Comparison of ENCODE assay signal across 1 cellular context in the genomic region with DNA sequence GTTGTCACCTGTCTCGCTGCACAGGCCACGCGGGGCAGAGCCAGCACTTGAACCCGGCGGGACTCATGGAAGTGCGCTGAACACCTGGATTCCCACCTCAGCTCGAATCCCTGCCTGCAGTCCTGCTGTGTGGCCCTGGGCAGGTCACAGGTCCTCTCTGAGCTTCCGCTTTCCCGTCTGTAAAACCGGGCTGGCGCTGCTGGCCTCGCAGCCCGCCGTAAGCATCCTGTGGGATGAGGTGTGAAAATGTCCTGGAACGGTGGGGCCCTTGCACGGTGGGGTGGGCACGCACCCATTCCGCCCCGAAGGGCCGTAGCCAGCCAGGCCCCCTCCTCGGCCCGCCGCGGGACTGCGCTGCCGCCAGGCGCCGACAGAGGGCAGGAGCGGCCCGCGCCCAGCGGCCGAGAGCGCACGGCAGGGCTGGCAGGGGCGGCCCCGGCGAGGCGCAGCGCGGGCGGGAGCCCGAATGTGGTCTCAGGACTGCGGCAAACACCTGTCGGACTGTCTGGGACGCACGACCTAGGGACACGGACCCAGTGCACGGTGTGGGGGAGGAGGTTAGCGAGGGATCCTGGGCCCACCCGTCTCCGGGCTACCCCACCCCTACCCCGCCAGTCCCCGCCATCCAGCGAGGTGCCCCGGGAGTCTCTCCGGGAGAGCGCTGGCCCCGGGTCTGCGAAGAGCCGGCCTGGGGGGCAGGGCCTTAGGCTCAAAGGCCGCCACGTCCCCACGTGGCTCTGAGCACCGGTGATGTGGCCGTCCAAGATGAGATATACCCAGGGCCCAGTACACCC.
TF ChIP-seq lines count a peak whose summit lies in the region.

No MANE protein-coding gene starts in this region.

TF ChIP-seq in H1, 55 proteins besides CTCF, POLR2A, EP300 and RAD21:
- peak; percentile 48; the same call in 1 of the 2 replicates for TF ChIP-seq SUZ12 (IDR thresholded peaks at IDR 0.05; ENCODE audit: low read length)
- TF ChIP-seq POU5F1 (IDR thresholded peaks at IDR 0.05; ENCODE audit: low read depth, low read length) = no peak
- TF ChIP-seq GABPA (IDR thresholded peaks at IDR 0.05; ENCODE audit: borderline replicate concordance, insufficient read depth, low read length) = peak; percentile 40; the same call in 1 of the 2 replicates
- TF ChIP-seq, protein P1, sequence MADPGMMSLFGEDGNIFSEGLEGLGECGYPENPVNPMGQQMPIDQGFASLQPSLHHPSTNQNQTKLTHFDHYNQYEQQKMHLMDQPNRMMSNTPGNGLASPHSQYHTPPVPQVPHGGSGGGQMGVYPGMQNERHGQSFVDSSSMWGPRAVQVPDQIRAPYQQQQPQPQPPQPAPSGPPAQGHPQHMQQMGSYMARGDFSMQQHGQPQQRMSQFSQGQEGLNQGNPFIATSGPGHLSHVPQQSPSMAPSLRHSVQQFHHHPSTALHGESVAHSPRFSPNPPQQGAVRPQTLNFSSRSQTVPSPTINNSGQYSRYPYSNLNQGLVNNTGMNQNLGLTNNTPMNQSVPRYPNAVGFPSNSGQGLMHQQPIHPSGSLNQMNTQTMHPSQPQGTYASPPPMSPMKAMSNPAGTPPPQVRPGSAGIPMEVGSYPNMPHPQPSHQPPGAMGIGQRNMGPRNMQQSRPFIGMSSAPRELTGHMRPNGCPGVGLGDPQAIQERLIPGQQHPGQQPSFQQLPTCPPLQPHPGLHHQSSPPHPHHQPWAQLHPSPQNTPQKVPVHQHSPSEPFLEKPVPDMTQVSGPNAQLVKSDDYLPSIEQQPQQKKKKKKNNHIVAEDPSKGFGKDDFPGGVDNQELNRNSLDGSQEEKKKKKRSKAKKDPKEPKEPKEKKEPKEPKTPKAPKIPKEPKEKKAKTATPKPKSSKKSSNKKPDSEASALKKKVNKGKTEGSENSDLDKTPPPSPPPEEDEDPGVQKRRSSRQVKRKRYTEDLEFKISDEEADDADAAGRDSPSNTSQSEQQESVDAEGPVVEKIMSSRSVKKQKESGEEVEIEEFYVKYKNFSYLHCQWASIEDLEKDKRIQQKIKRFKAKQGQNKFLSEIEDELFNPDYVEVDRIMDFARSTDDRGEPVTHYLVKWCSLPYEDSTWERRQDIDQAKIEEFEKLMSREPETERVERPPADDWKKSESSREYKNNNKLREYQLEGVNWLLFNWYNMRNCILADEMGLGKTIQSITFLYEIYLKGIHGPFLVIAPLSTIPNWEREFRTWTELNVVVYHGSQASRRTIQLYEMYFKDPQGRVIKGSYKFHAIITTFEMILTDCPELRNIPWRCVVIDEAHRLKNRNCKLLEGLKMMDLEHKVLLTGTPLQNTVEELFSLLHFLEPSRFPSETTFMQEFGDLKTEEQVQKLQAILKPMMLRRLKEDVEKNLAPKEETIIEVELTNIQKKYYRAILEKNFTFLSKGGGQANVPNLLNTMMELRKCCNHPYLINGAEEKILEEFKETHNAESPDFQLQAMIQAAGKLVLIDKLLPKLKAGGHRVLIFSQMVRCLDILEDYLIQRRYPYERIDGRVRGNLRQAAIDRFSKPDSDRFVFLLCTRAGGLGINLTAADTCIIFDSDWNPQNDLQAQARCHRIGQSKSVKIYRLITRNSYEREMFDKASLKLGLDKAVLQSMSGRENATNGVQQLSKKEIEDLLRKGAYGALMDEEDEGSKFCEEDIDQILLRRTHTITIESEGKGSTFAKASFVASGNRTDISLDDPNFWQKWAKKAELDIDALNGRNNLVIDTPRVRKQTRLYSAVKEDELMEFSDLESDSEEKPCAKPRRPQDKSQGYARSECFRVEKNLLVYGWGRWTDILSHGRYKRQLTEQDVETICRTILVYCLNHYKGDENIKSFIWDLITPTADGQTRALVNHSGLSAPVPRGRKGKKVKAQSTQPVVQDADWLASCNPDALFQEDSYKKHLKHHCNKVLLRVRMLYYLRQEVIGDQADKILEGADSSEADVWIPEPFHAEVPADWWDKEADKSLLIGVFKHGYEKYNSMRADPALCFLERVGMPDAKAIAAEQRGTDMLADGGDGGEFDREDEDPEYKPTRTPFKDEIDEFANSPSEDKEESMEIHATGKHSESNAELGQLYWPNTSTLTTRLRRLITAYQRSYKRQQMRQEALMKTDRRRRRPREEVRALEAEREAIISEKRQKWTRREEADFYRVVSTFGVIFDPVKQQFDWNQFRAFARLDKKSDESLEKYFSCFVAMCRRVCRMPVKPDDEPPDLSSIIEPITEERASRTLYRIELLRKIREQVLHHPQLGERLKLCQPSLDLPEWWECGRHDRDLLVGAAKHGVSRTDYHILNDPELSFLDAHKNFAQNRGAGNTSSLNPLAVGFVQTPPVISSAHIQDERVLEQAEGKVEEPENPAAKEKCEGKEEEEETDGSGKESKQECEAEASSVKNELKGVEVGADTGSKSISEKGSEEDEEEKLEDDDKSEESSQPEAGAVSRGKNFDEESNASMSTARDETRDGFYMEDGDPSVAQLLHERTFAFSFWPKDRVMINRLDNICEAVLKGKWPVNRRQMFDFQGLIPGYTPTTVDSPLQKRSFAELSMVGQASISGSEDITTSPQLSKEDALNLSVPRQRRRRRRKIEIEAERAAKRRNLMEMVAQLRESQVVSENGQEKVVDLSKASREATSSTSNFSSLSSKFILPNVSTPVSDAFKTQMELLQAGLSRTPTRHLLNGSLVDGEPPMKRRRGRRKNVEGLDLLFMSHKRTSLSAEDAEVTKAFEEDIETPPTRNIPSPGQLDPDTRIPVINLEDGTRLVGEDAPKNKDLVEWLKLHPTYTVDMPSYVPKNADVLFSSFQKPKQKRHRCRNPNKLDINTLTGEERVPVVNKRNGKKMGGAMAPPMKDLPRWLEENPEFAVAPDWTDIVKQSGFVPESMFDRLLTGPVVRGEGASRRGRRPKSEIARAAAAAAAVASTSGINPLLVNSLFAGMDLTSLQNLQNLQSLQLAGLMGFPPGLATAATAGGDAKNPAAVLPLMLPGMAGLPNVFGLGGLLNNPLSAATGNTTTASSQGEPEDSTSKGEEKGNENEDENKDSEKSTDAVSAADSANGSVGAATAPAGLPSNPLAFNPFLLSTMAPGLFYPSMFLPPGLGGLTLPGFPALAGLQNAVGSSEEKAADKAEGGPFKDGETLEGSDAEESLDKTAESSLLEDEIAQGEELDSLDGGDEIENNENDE (IDR thresholded peaks at IDR 0.05; ENCODE audit: insufficient replicate concordance, low read length) = no peak
- peak; percentile 30 for TF ChIP-seq KDM4A (IDR thresholded peaks at IDR 0.05; ENCODE audit: low read depth, low read length, severe bottlenecking)
- no peak for TF ChIP-seq SP2 (IDR thresholded peaks at IDR 0.05; ENCODE audit: low read length)
- TF ChIP-seq JUN (IDR thresholded peaks at IDR 0.05; ENCODE audit: low read depth, low read length) = no peak
- TF ChIP-seq KDM1A (IDR thresholded peaks at IDR 0.05; ENCODE audit: borderline replicate concordance, low read length) = peak; percentile 46; the same call in 1 of the 2 replicates
- TF ChIP-seq, protein P2, sequence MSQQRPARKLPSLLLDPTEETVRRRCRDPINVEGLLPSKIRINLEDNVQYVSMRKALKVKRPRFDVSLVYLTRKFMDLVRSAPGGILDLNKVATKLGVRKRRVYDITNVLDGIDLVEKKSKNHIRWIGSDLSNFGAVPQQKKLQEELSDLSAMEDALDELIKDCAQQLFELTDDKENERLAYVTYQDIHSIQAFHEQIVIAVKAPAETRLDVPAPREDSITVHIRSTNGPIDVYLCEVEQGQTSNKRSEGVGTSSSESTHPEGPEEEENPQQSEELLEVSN (IDR thresholded peaks at IDR 0.05) = peak; percentile 23; the same call in 1 of the 2 replicates
